In the genomic region with DNA sequence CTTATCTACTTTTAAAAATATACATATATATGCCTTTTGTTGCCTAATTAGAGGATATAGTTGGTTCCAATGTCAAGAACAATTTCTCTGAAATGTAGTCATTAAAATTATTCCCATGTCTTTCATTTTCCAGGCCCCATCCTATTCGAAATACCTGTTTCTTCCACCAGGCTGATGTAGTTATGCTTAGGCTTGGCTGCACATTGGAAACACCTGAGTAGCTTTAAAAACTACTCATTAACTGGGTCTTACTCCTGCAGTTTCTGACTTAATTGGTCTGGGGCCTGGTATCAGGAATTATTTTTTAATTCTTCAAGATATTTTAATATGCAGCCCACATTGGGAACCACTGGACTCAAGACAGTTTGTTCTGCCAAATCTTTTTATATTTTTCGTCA, we compare ENCODE assay signal across 12 cellular contexts.
A peak's percentile ranks its signal among the peaks of the same experiment; 100 is the strongest.
DNase-seq lines count a peak whose midpoint lies in the region; TF ChIP-seq lines count a peak whose summit lies in the region.
"Had no signal": no experiment of that assay in that cellular context is flagged by ENCODE, and none has a peak within 500 bp of the region (broad histone marks: within the 10 kb centered on the region; RNA-seq: fewer than 3 reads in every experiment).

No MANE protein-coding gene starts in this region.

- H3K27me3 ChIP-seq in BLaER1 treated with 17β-estradiol and CSF1 and Interleukin-3, amounts not matched to agents 10 nM and 100 nM = no peaks in the 10 kb centered on the region
- H3K27me3 ChIP-seq in neutrophil (no peaks in the 10 kb centered on the region), HAP-1 (ENCODE audit: low read depth) (no peaks in the 10 kb centered on the region)

- TF ChIP-seq CTCF in coronary artery (IDR thresholded peaks at IDR 0.05) (no peak), neutrophil (IDR thresholded peaks at IDR 0.05) (no peak)

- H3K4me2 ChIP-seq in BLaER1 treated with 17β-estradiol and CSF1 and Interleukin-3, amounts not matched to agents 10 nM and 100 nM = peak overlapping the region; percentile 83 to 93 (median 90); a peak in 20 of 22 replicates

- peaks cover 0 to 98% (median 0%) of the 10 kb centered on the region in 11 experiments; a peak in 8 of 22 replicates for H4K20me1 ChIP-seq in BLaER1 treated with 17β-estradiol and CSF1 and Interleukin-3, amounts not matched to agents 10 nM and 100 nM

- H3K9me3 ChIP-seq in BLaER1 treated with 17β-estradiol and CSF1 and Interleukin-3, amounts not matched to agents 10 nM and 100 nM (replicated peaks in 1 of 11) = no peaks in the 10 kb centered on the region
- no peaks in the 10 kb centered on the region for H3K9me3 ChIP-seq in KOPT-K1 (ENCODE audit: insufficient read depth, low read length, poor library complexity, severe bottlenecking)
- H3K9me3 ChIP-seq in neutrophil = no peaks in the 10 kb centered on the region
- no peaks in the 10 kb centered on the region for H3K9me3 ChIP-seq in HAP-1

- in situ Hi-C loops in HAP-1 (cut with MboI; ENCODE audit: low sequenced_read_pairs) = no loop called here

- H3K9ac ChIP-seq in BLaER1 treated with 17β-estradiol and CSF1 and Interleukin-3, amounts not matched to agents 10 nM and 100 nM = peak overlapping the region in 2 of 11 experiments; percentile 31 to 54; a peak in 3 of 22 replicates

- H3K4me3 ChIP-seq in BLaER1 treated with 17β-estradiol and CSF1 and Interleukin-3, amounts not matched to agents 10 nM and 100 nM = no peak overlapping the region
- H3K4me3 ChIP-seq in coronary artery (no peak overlapping the region), neutrophil (ENCODE audit: low read depth in 1 of 2, low read length in 1 of 2) (no peak overlapping the region), HAP-1 (no peak overlapping the region)

- H3K27ac ChIP-seq in BLaER1 treated with 17β-estradiol and CSF1 and Interleukin-3, amounts not matched to agents 10 nM and 100 nM = peak overlapping the region in 8 of 11 experiments; percentile 43 to 94 (median 82); a peak in 12 of 22 replicates
- H3K27ac ChIP-seq in KOPT-K1 (ENCODE audit: low read depth, low read length, poor library complexity, severe bottlenecking) (peak overlapping the region; percentile 87), coronary artery (peak overlapping the region; percentile 50 to 82), neutrophil (peak overlapping the region; percentile 80)
- H3K27ac ChIP-seq: VCaP had no signal

- DNase-seq in coronary artery (ENCODE audit: low spot score) (no peak), HAP-1 (ENCODE audit: low spot score in 2 of 2) (no peak), cerebellar cortex (ENCODE audit: low spot score) (no peak), iPS-NIHi11 (ENCODE audit: low spot score) (no peak), NCI-H2081 treated with DMSO at 0.1 percent for 48 hours (lab: John Stamatoyannopoulos, UW) (no peak)
- DNase-seq: MV-4-11, NCI-H446 treated with DMSO at 0.1 percent for 48 hours, SHP77 had no signal

- H3K4me1 ChIP-seq in BLaER1 treated with 17β-estradiol and CSF1 and Interleukin-3, amounts not matched to agents 10 nM and 100 nM = peaks cover 99 to 100% (median 100%) of the 10 kb centered on the region in 10 experiments
- H3K4me1 ChIP-seq in neutrophil (ENCODE audit: control insufficient read depth in 1 of 2, insufficient read depth in 1 of 2, low read depth in 1 of 2, low read length in 1 of 2) (peaks cover 63 to 77% of the 10 kb centered on the region in 2 experiments), HAP-1 (peaks cover 39% of the 10 kb centered on the region)

- H3K36me3 ChIP-seq in BLaER1 treated with 17β-estradiol and CSF1 and Interleukin-3, amounts not matched to agents 10 nM and 100 nM = peaks cover 46 to 70% (median 57%) of the 10 kb centered on the region in 11 experiments
- H3K36me3 ChIP-seq in KOPT-K1 (ENCODE audit: insufficient read depth, low read length) = peaks cover 22% of the 10 kb centered on the region
- H3K36me3 ChIP-seq in neutrophil = peaks cover 85% of the 10 kb centered on the region
- no peaks in the 10 kb centered on the region for H3K36me3 ChIP-seq in HAP-1 (replicated peaks)
